In genomic region chr4:176726803-176727202, GRCh38 we compare ENCODE assay signal across 24 cellular contexts.
DNase-seq lines count a peak whose midpoint lies in the region; ATAC-seq and TF ChIP-seq lines count a peak whose summit lies in the region.
"Had no signal": no experiment of that assay in that cellular context is flagged by ENCODE, and none has a peak within 500 bp of the region (broad histone marks: within the 10 kb centered on the region; RNA-seq: fewer than 3 reads in every experiment).

No MANE protein-coding gene starts in this region.

- H3K4me1 ChIP-seq in cardiac muscle cell (ENCODE audit: low read depth): no peaks in the 10 kb centered on the region
- H3K4me1 ChIP-seq in upper lobe of right lung: peaks cover 5% of the 10 kb centered on the region
- H3K4me1 ChIP-seq: right lobe of liver had no signal

- CTCF ChIA-PET in HEK293T (lab: Yijun Ruan, JAX): no interaction called here

- H3K36me3 ChIP-seq in cardiac muscle cell (no peaks in the 10 kb centered on the region), upper lobe of right lung (no peaks in the 10 kb centered on the region)
- H3K36me3 ChIP-seq: neutrophil, right lobe of liver, thoracic aorta had no signal

- H3K27ac ChIP-seq in cardiac muscle cell (no peak overlapping the region), upper lobe of right lung (peak overlapping the region; percentile 20)
- H3K27ac ChIP-seq: 22Rv1, neutrophil, right lobe of liver, SK-N-MC, thoracic aorta had no signal

- H3K27ac Mint-ChIP-seq in chondrocyte (ENCODE audit: unreplicated experiment): peak overlapping the region; percentile 25
- H3K27ac Mint-ChIP-seq: activated CD4-positive, alpha-beta memory T cell treated with anti-CD3 and anti-CD28 coated beads, Interleukin-2, amount 10 ng/mL, durations not matched to agents 7 days and 5 days; activated naive CD8-positive, alpha-beta T cell treated with anti-CD3 and anti-CD28 coated beads for 36 hours; immature natural killer cell had no signal

- POLR2A ChIA-PET in HEK293T (lab: Yijun Ruan, JAX): no interaction called here

- no peaks in the 10 kb centered on the region for H3K27me3 ChIP-seq in cardiac muscle cell
- no peaks in the 10 kb centered on the region for H3K27me3 ChIP-seq in upper lobe of right lung
- H3K27me3 ChIP-seq: neutrophil, right lobe of liver had no signal

- peaks cover 16% of the 10 kb centered on the region for H3K4me1 Mint-ChIP-seq in chondrocyte (ENCODE audit: low read depth)
- H3K4me1 Mint-ChIP-seq: activated CD4-positive, alpha-beta memory T cell treated with anti-CD3 and anti-CD28 coated beads, Interleukin-2, amount 10 ng/mL, durations not matched to agents 7 days and 5 days; immature natural killer cell had no signal

- peak; percentile 11 to 25 for DNase-seq in cardiac muscle cell (ENCODE audit: low read depth in 1 of 2, low spot score in 1 of 2)
- DNase-seq in left ventricle myocardium superior: no peak
- no peak for DNase-seq in chondrocyte (ENCODE audit: low spot score)
- DNase-seq in lung microvascular endothelial cell (ENCODE audit: low read depth in 2 of 2): peak; percentile 36 to 65
- DNase-seq in upper lobe of right lung: no peak
- no peak for DNase-seq in stimulated activated CD4-positive, alpha-beta T cell treated with anti-CD3 and anti-CD28 coated beads, Interleukin-2, amount 100 ng/mL, for 24 hours
- DNase-seq in D341Med (ENCODE audit: low spot score): no peak
- DNase-seq in HEK293T (ENCODE audit: extremely low spot score): no peak
- DNase-seq: activated CD4-positive, alpha-beta memory T cell treated with anti-CD3 and anti-CD28 coated beads, Interleukin-2, amount 10 ng/mL, durations not matched to agents 7 days and 5 days; activated naive CD8-positive, alpha-beta T cell treated with anti-CD3 and anti-CD28 coated beads for 36 hours; activated T-cell treated with anti-CD3 and anti-CD28 coated beads, Interleukin-2, amount 50 U/mL, for 48 hours; C1 segment of cervical spinal cord; immature natural killer cell; mesendoderm; NCI-H2029; NCI-H524 treated with DMSO at 0.1 percent for 48 hours; PC-3; right lobe of liver; stimulated activated CD4-positive, alpha-beta T cell treated with anti-CD3 and anti-CD28 coated beads, Interleukin-4, amount 100 ng/mL, for 24 hours; stimulated activated CD8-positive, alpha-beta memory T cell treated with anti-CD3 and anti-CD28 coated beads, Interleukin-4, amount 100 ng/mL, for 48 hours had no signal

- no peaks in the 10 kb centered on the region for H3K27me3 Mint-ChIP-seq in chondrocyte (ENCODE audit: low read depth)
- H3K27me3 Mint-ChIP-seq: activated CD4-positive, alpha-beta memory T cell treated with anti-CD3 and anti-CD28 coated beads, Interleukin-2, amount 10 ng/mL, durations not matched to agents 7 days and 5 days; activated naive CD8-positive, alpha-beta T cell treated with anti-CD3 and anti-CD28 coated beads for 36 hours had no signal

- TF ChIP-seq CTCF in cardiac muscle cell (IDR thresholded peaks at IDR 0.05; ENCODE audit: low read depth, low read length) (no peak), chondrocyte (IDR thresholded peaks at IDR 0.05) (no peak), upper lobe of right lung (IDR thresholded peaks at IDR 0.05) (no peak)

- H3K4me3 ChIP-seq in cardiac muscle cell: no peak overlapping the region
- no peak overlapping the region for H3K4me3 ChIP-seq in upper lobe of right lung
- H3K4me3 ChIP-seq: right lobe of liver, SK-N-MC, thoracic aorta had no signal

- no peak overlapping the region for H3K4me3 Mint-ChIP-seq in chondrocyte (ENCODE audit: unreplicated experiment)
- H3K4me3 Mint-ChIP-seq: activated CD4-positive, alpha-beta memory T cell treated with anti-CD3 and anti-CD28 coated beads, Interleukin-2, amount 10 ng/mL, durations not matched to agents 7 days and 5 days; activated naive CD8-positive, alpha-beta T cell treated with anti-CD3 and anti-CD28 coated beads for 36 hours; immature natural killer cell had no signal

- no peak for ATAC-seq in left ventricle myocardium superior
- ATAC-seq in upper lobe of right lung: peak; percentile 28
- ATAC-seq: PC-3, right lobe of liver had no signal

- intact Hi-C loops in left ventricle myocardium superior (cut with micrococcal nuclease): no loop called here
- intact Hi-C loops in upper lobe of right lung (cut with DNase I): no loop called here

- H3K9me3 ChIP-seq in cardiac muscle cell (ENCODE audit: low read depth) (no peaks in the 10 kb centered on the region), upper lobe of right lung (no peaks in the 10 kb centered on the region)
- H3K9me3 ChIP-seq: neutrophil, right lobe of liver, thoracic aorta had no signal

- H3K9me3 Mint-ChIP-seq in chondrocyte (ENCODE audit: low read depth): no peaks in the 10 kb centered on the region
- H3K9me3 Mint-ChIP-seq: activated CD4-positive, alpha-beta memory T cell treated with anti-CD3 and anti-CD28 coated beads, Interleukin-2, amount 10 ng/mL, durations not matched to agents 7 days and 5 days; activated naive CD8-positive, alpha-beta T cell treated with anti-CD3 and anti-CD28 coated beads for 36 hours had no signal

- H3K36me3 Mint-ChIP-seq in chondrocyte (ENCODE audit: low read depth): peaks cover 1% of the 10 kb centered on the region
- H3K36me3 Mint-ChIP-seq: activated naive CD8-positive, alpha-beta T cell treated with anti-CD3 and anti-CD28 coated beads for 36 hours; immature natural killer cell had no signal

TF ChIP-seq in HEK293T, 16 proteins besides CTCF, POLR2A, EP300 and RAD21:
- TF ChIP-seq L3MBTL2 (conservative IDR thresholded peaks at IDR 0.05) (no peak), SUZ12 (IDR thresholded peaks at IDR 0.05) (no peak), NFRKB (IDR thresholded peaks at IDR 0.05) (no peak), ELF4 (IDR thresholded peaks at IDR 0.05) (no peak), TARDBP (IDR thresholded peaks at IDR 0.05) (no peak)

Comparison
In these comparisons a context has a peak if more than half of its experiments do, and no peak if none do; other contexts are left out.
1. DNase-seq: peak in cardiac muscle cell (2 of 2) and lung microvascular endothelial cell (2 of 2); none in left ventricle myocardium superior (single experiment), chondrocyte (single experiment), upper lobe of right lung (single experiment), stimulated activated CD4-positive, alpha-beta T cell treated with anti-CD3 and anti-CD28 coated beads, Interleukin-2, amount 100 ng/mL, for 24 hours (0 of 2), D341Med (single experiment) and HEK293T (single experiment).